9 cellular contexts compared by ENCODE assay signal in genomic region chr11:35272391-35272821, GRCh38.
DNase-seq lines count a peak whose midpoint lies in the region; ATAC-seq lines count a peak whose summit lies in the region.
"Had no signal": no experiment of that assay in that cellular context is flagged by ENCODE, and none has a peak within 500 bp of the region (broad histone marks: within the 10 kb centered on the region; RNA-seq: fewer than 3 reads in every experiment).

No MANE protein-coding gene starts in this region.

- H3K79me2 ChIP-seq in Karpas-422 (ENCODE audit: low read length), result no peaks in the 10 kb centered on the region

- H3K9ac ChIP-seq in Karpas-422 (ENCODE audit: low read length), result no peak overlapping the region

- H3K27ac ChIP-seq in Karpas-422 (ENCODE audit: low read length), result no peak overlapping the region
- H3K27ac ChIP-seq: 22Rv1 had no signal

- H3K36me3 ChIP-seq in Karpas-422 (ENCODE audit: insufficient read depth, low read length), result no peaks in the 10 kb centered on the region

- no peaks in the 10 kb centered on the region for H3K4me1 ChIP-seq in Karpas-422 (ENCODE audit: low read length)

- no peaks in the 10 kb centered on the region for H4K20me1 ChIP-seq in Karpas-422 (ENCODE audit: insufficient read depth, low read depth, low read length)

- no peak overlapping the region for H2AFZ ChIP-seq in Karpas-422 (ENCODE audit: low read length)

- no peak overlapping the region for H3K4me2 ChIP-seq in Karpas-422 (ENCODE audit: low read depth, low read length, poor library complexity, severe bottlenecking)

- no peaks in the 10 kb centered on the region for H3K27me3 ChIP-seq in Karpas-422 (ENCODE audit: low read length)

- ATAC-seq in HG03520 (IDR thresholded peaks at IDR 0.05; ENCODE audit: unreplicated experiment), result peak; percentile 61

- peak; percentile 50 for DNase-seq in NK-92 treated with Interleukin-12 subunit alpha and Interleukin-12 subunit beta, amount 100 ng/mL, for 24 hours (lab: John Stamatoyannopoulos, UW)
- DNase-seq in NK-92 (lab: John Stamatoyannopoulos, UW; ENCODE audit: unreplicated experiment) (no peak), activated T-cell treated with anti-CD3 and anti-CD28 coated beads for 48 hours (ENCODE audit: low read depth) (peak; percentile 34), putamen (ENCODE audit: low spot score) (no peak), Karpas-422 (no peak), LoVo (ENCODE audit: low spot score) (no peak)
- peak; percentile 30 to 59 (median 33) for DNase-seq in stimulated activated CD4-positive, alpha-beta T cell treated with anti-CD3 and anti-CD28 coated beads, TNF-alpha, amount 100 ng/mL, for 24 hours (ENCODE audit: low read depth in 3 of 3)

- no peaks in the 10 kb centered on the region for H3K9me3 ChIP-seq in Karpas-422 (ENCODE audit: low read length)

- H3K9me2 ChIP-seq in Karpas-422 (replicated peaks; ENCODE audit: insufficient read depth, low read length), result no peaks in the 10 kb centered on the region

- H3K4me3 ChIP-seq in Karpas-422 (ENCODE audit: low read length), result no peak overlapping the region

Comparison
In these comparisons a context has a peak if more than half of its experiments do, and no peak if none do; other contexts are left out.
1. DNase-seq: peak in NK-92 treated with Interleukin-12 subunit alpha and Interleukin-12 subunit beta, amount 100 ng/mL, for 24 hours (single experiment), activated T-cell treated with anti-CD3 and anti-CD28 coated beads for 48 hours (single experiment) and stimulated activated CD4-positive, alpha-beta T cell treated with anti-CD3 and anti-CD28 coated beads, TNF-alpha, amount 100 ng/mL, for 24 hours (3 of 3); none in NK-92 (single experiment), putamen (single experiment), Karpas-422 (single experiment) and LoVo (single experiment).